In the genomic region with DNA sequence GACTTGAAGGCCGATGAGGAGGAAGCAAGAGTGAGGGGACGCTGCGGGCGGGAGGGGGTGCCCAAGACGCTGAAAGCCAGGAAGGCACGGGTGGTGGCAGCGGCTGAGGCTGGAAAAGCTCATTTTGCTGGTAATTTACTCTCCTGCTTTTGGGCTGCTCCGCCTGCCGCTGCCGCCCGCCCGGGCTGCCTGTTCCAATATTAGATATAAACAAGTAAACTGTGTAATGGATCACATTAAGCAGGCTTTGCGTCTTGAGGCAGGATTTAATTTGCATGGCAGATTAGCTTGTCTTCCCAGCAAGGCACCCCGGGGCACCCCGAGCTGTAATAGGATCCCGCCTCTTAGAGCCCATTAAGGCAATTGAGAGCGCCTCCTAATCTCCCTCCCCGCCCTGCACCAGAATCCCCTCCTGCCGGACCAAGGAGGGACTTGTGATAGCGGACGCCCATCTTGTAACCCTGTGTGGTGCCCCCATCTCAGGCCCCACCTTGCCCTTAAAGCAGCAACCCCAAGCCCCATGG, we compare ENCODE assay signal across 20 cellular contexts. TPM values are rescaled to one million over a fixed set of nuclear protein-coding genes. Genes with fewer than 3 reads are reported as not detected.
DNase-seq lines count a peak whose midpoint lies in the region; ATAC-seq lines count a peak whose summit lies in the region.
"Had no signal": no experiment of that assay in that cellular context is flagged by ENCODE, and none has a peak within 500 bp of the region (broad histone marks: within the 10 kb centered on the region; RNA-seq: fewer than 3 reads in every experiment).

No MANE protein-coding gene starts in this region.

- H3K9me3 ChIP-seq in SJCRH30 (replicated peaks) (no peaks in the 10 kb centered on the region), iPS-20b (ENCODE audit: insufficient read depth, low read depth, low read length) (no peaks in the 10 kb centered on the region)
- H3K9me3 ChIP-seq: colonic mucosa, suprapubic skin had no signal

- DNase-seq in Right ventricle myocardium inferior (ENCODE audit: missing footprints) (peak; percentile 59), Right ventricle myocardium superior (no peak), SJCRH30 (peak; percentile 69 to 77), cerebellum (ENCODE audit: low spot score) (no peak), DMS53 treated with DMSO at 0.1 percent for 48 hours (lab: John Stamatoyannopoulos, UW; ENCODE audit: unreplicated experiment) (no peak), activated T-cell treated with anti-CD3 and anti-CD28 coated beads for 4 hours (no peak)
- DNase-seq: ACHN; activated CD4-positive, alpha-beta T cell treated with anti-CD3 and anti-CD28 coated beads for 4 hours; activated naive CD8-positive, alpha-beta T cell treated with anti-CD3 and anti-CD28 coated beads for 36 hours; brain microvascular endothelial cell; C1 segment of cervical spinal cord; colonic mucosa; left cardiac atrium; midbrain; NCI-H1048; stimulated activated CD8-positive, alpha-beta memory T cell treated with anti-CD3 and anti-CD28 coated beads, Interleukin-4, amount 100 ng/mL, for 48 hours; SW 1271 had no signal

- ATAC-seq in Right ventricle myocardium inferior (no peak), Right ventricle myocardium superior (ENCODE audit: poor library complexity) (no peak), GM19023 (IDR thresholded peaks at IDR 0.05; ENCODE audit: unreplicated experiment) (no peak)
- ATAC-seq: left cardiac atrium had no signal

- H3K27ac ChIP-seq in SJCRH30 (no peak overlapping the region), iPS-20b (ENCODE audit: low read length) (no peak overlapping the region)
- H3K27ac ChIP-seq: brain microvascular endothelial cell, colonic mucosa, suprapubic skin had no signal

- no peak overlapping the region for H3K9ac ChIP-seq in iPS-20b (ENCODE audit: low read depth, low read length)

- H3K27me3 ChIP-seq in SJCRH30 (0 out of 2 replicates have a peak, but pooled peaks cover 4% of the 10 kb centered on the region), iPS-20b (ENCODE audit: insufficient read depth, low read length) (peaks cover 73% of the 10 kb centered on the region)
- H3K27me3 ChIP-seq: colonic mucosa had no signal

- H3K4me3 ChIP-seq in SJCRH30 (peak overlapping the region; percentile 35), iPS-20b (ENCODE audit: low read length) (peak overlapping the region; percentile 54; the same call in 1 of the 2 replicates)
- H3K4me3 ChIP-seq: colonic mucosa, suprapubic skin had no signal

- H3K36me3 ChIP-seq in SJCRH30 (no peaks in the 10 kb centered on the region), iPS-20b (ENCODE audit: insufficient read depth, low read depth, low read length) (no peaks in the 10 kb centered on the region)
- H3K36me3 ChIP-seq: brain microvascular endothelial cell, colonic mucosa, suprapubic skin had no signal

- peaks cover 5% of the 10 kb centered on the region; the same call in 1 of the 2 replicates for H3K4me1 ChIP-seq in SJCRH30
- 0 out of 2 replicates have a peak, but pooled peaks cover 3% of the 10 kb centered on the region for H3K4me1 ChIP-seq in iPS-20b (ENCODE audit: insufficient read depth, low read length)
- H3K4me1 ChIP-seq: colonic mucosa, suprapubic skin had no signal

- intact Hi-C loops in Right ventricle myocardium inferior (cut with DNase I), result no loop called here
- intact Hi-C loops in Right ventricle myocardium superior (cut with DNase I), result no loop called here

RNA-seq across cellular contexts. Expression of a gene that starts 46.1 kb away (rescaled TPM):
- total RNA-seq in Right ventricle myocardium inferior, result 17.0 TPM
- 15.0 TPM for total RNA-seq in Right ventricle myocardium superior
- total RNA-seq in SJCRH30 (2014; rRNA removed; shearing (Covaris generic)), result 217 and 257 TPM in 2 replicates
- total RNA-seq in cerebellum, result 62.5 TPM

Comparison
In these comparisons a context has a peak if more than half of its experiments do, and no peak if none do; other contexts are left out.
1. DNase-seq: peak in Right ventricle myocardium inferior (single experiment) and SJCRH30 (2 of 2); none in Right ventricle myocardium superior (single experiment), cerebellum (single experiment), DMS53 treated with DMSO at 0.1 percent for 48 hours (single experiment) and activated T-cell treated with anti-CD3 and anti-CD28 coated beads for 4 hours (single experiment).